Comparison of ENCODE assay signal across 31 cellular contexts in genomic region chr5:36605241-36605640, GRCh38. TPM values are rescaled to one million over a fixed set of nuclear protein-coding genes. Genes with fewer than 3 reads are reported as not detected.
DNase-seq lines count a peak whose midpoint lies in the region; ATAC-seq, FAIRE-seq and TF ChIP-seq lines count a peak whose summit lies in the region.
"Had no signal": no experiment of that assay in that cellular context is flagged by ENCODE, and none has a peak within 500 bp of the region (broad histone marks: within the 10 kb centered on the region; RNA-seq: fewer than 3 reads in every experiment).

No MANE protein-coding gene starts in this region.

- peaks cover 6% of the 10 kb centered on the region for H3K4me1 ChIP-seq in endothelial cell of umbilical vein (ENCODE audit: control insufficient read depth, extremely low read depth, insufficient read depth, low read length)

- H3K4me3 Mint-ChIP-seq in stimulated activated naive CD8-positive, alpha-beta T cell treated with anti-CD3 and anti-CD28 coated beads, Interleukin-15, Interleukin-2, amounts not matched to agents 100 ng/mL and 50 ng/mL, for 24 hours, result peak overlapping the region; percentile 24
- H3K4me3 Mint-ChIP-seq in stimulated activated naive CD8-positive, alpha-beta T cell treated with anti-CD3 and anti-CD28 coated beads, Interleukin-15, amount 100 ng/mL, for 72 hours, result no peak overlapping the region
- peak overlapping the region; percentile 88 for H3K4me3 Mint-ChIP-seq in neural crest cell
- H3K4me3 Mint-ChIP-seq: natural killer cell treated with Interleukin-12 subunit alpha and Interleukin-12 subunit beta and Interleukin-15 and Interleukin-18, amount 100 ng/mL, for 72 hours had no signal

- ATAC-seq in stimulated activated naive CD8-positive, alpha-beta T cell treated with anti-CD3 and anti-CD28 coated beads, Interleukin-15, amount 100 ng/mL, for 72 hours, result no peak
- ATAC-seq in GM19397 (IDR thresholded peaks at IDR 0.05; ENCODE audit: unreplicated experiment), result no peak
- ATAC-seq: esophagus mucosa; natural killer cell treated with Interleukin-12 subunit alpha and Interleukin-12 subunit beta and Interleukin-15 and Interleukin-18, amount 100 ng/mL, for 72 hours; right cardiac atrium had no signal

- no peak overlapping the region for H2AFZ ChIP-seq in endothelial cell of umbilical vein (ENCODE audit: low read depth, low read length)

- H3K79me2 ChIP-seq in endothelial cell of umbilical vein (ENCODE audit: control insufficient read depth, insufficient read depth, low read length), result no peaks in the 10 kb centered on the region

- no peak for TF ChIP-seq CTCF in endothelial cell of umbilical vein (IDR thresholded peaks at IDR 0.05; ENCODE audit: extremely low read depth in 1 of 2, insufficient read depth in 1 of 2, low read depth in 1 of 2, low read length in 2 of 2)
- TF ChIP-seq CTCF in neural crest cell (conservative IDR thresholded peaks at IDR 0.05), result no peak

- H3K9me3 ChIP-seq in endothelial cell of umbilical vein (replicated peaks; ENCODE audit: control insufficient read depth, insufficient read depth, low read length), result no peaks in the 10 kb centered on the region
- H3K9me3 ChIP-seq: left lung, thoracic aorta had no signal

- H3K9me3 Mint-ChIP-seq in stimulated activated naive CD8-positive, alpha-beta T cell treated with anti-CD3 and anti-CD28 coated beads, Interleukin-15, Interleukin-2, amounts not matched to agents 100 ng/mL and 50 ng/mL, for 24 hours, result no peaks in the 10 kb centered on the region
- no peaks in the 10 kb centered on the region for H3K9me3 Mint-ChIP-seq in stimulated activated naive CD8-positive, alpha-beta T cell treated with anti-CD3 and anti-CD28 coated beads, Interleukin-15, amount 100 ng/mL, for 72 hours
- no peaks in the 10 kb centered on the region for H3K9me3 Mint-ChIP-seq in neural crest cell
- H3K9me3 Mint-ChIP-seq: activated CD4-positive, alpha-beta memory T cell treated with anti-CD3 and anti-CD28 coated beads for 36 hours; natural killer cell treated with Interleukin-12 subunit alpha and Interleukin-12 subunit beta and Interleukin-15 and Interleukin-18, amount 100 ng/mL, for 72 hours had no signal

- H3K4me2 ChIP-seq in endothelial cell of umbilical vein (ENCODE audit: insufficient read depth, low read length), result no peak overlapping the region

- H3K36me3 ChIP-seq in endothelial cell of umbilical vein (ENCODE audit: control insufficient read depth in 2 of 2, extremely low read depth in 1 of 2, insufficient read depth in 2 of 2, low read length in 2 of 2), result no peaks in the 10 kb centered on the region
- H3K36me3 ChIP-seq: left lung, thoracic aorta had no signal

- H4K20me1 ChIP-seq in endothelial cell of umbilical vein (replicated peaks; ENCODE audit: control insufficient read depth, extremely low read depth, insufficient read depth, low read length), result no peaks in the 10 kb centered on the region

- H3K9ac ChIP-seq in endothelial cell of umbilical vein (replicated peaks; ENCODE audit: extremely low read depth, insufficient read depth, low read length), result no peak overlapping the region

- intact Hi-C loops in endothelial cell of umbilical vein (cut with micrococcal nuclease), result loop anchor here (5.0 kb wide), 1 partner anchor 98 kb away; no protein-coding TSS in a partner anchor

- TF ChIP-seq POLR2A in endothelial cell of umbilical vein (IDR thresholded peaks at IDR 0.05; ENCODE audit: low read depth, low read length), result no peak

- no TSS peak for BruUV-seq in endothelial cell of umbilical vein (replicated peaks; lab: Mats Ljungman, UMichigan)

- POLR2A ChIA-PET in endothelial cell of umbilical vein (lab: Charles Lee), result no interaction called here

- FAIRE-seq in endothelial cell of umbilical vein (lab: Jason Lieb, UNC) (no peak), frontal cortex (lab: Jason Lieb, UNC) (no peak)
- FAIRE-seq: GM12892, TTC549 had no signal

- peaks cover 21% of the 10 kb centered on the region for H3K4me1 Mint-ChIP-seq in stimulated activated naive CD8-positive, alpha-beta T cell treated with anti-CD3 and anti-CD28 coated beads, Interleukin-15, Interleukin-2, amounts not matched to agents 100 ng/mL and 50 ng/mL, for 24 hours (ENCODE audit: low read depth)
- H3K4me1 Mint-ChIP-seq in stimulated activated naive CD8-positive, alpha-beta T cell treated with anti-CD3 and anti-CD28 coated beads, Interleukin-15, amount 100 ng/mL, for 72 hours, result peaks cover 16% of the 10 kb centered on the region
- H3K4me1 Mint-ChIP-seq in neural crest cell, result peaks cover 46% of the 10 kb centered on the region

- H3K27me3 Mint-ChIP-seq in stimulated activated naive CD8-positive, alpha-beta T cell treated with anti-CD3 and anti-CD28 coated beads, Interleukin-15, Interleukin-2, amounts not matched to agents 100 ng/mL and 50 ng/mL, for 24 hours, result peaks cover 63% of the 10 kb centered on the region
- peaks cover 46% of the 10 kb centered on the region for H3K27me3 Mint-ChIP-seq in stimulated activated naive CD8-positive, alpha-beta T cell treated with anti-CD3 and anti-CD28 coated beads, Interleukin-15, amount 100 ng/mL, for 72 hours
- H3K27me3 Mint-ChIP-seq in neural crest cell (ENCODE audit: low read depth), result no peaks in the 10 kb centered on the region

- dilution Hi-C loops in endothelial cell of umbilical vein (cut with MboI; ENCODE audit: extremely low pct_ligation_motif_present, low sequenced_read_pairs), result no loop called here

- no peaks in the 10 kb centered on the region for H3K36me3 Mint-ChIP-seq in stimulated activated naive CD8-positive, alpha-beta T cell treated with anti-CD3 and anti-CD28 coated beads, Interleukin-15, Interleukin-2, amounts not matched to agents 100 ng/mL and 50 ng/mL, for 24 hours (ENCODE audit: low read depth)
- peaks cover 2% of the 10 kb centered on the region for H3K36me3 Mint-ChIP-seq in neural crest cell (ENCODE audit: low read depth)
- H3K36me3 Mint-ChIP-seq: activated CD4-positive, alpha-beta memory T cell treated with anti-CD3 and anti-CD28 coated beads for 36 hours; CD4-positive, alpha-beta memory T cell; natural killer cell treated with Interleukin-12 subunit alpha and Interleukin-12 subunit beta and Interleukin-15 and Interleukin-18, amount 100 ng/mL, for 72 hours had no signal

- no peak overlapping the region for H3K27ac ChIP-seq in endothelial cell of umbilical vein (ENCODE audit: insufficient read depth, low read depth, low read length)
- H3K27ac ChIP-seq: thoracic aorta had no signal

- no peak overlapping the region for H3K4me3 ChIP-seq in endothelial cell of umbilical vein (replicated peaks in 1 of 3; ENCODE audit: insufficient read depth in 1 of 3, low read depth in 1 of 3, low read length in 3 of 3)

- CTCF ChIA-PET in endothelial cell of umbilical vein (lab: Charles Lee), result interaction anchor here (0.8 to 2.9 kb wide), 3 partner anchors 24 to 113 kb away, joined by 3 to 7 read pairs (median 3); no protein-coding TSS in a partner anchor

- DNase-seq in stimulated activated naive CD8-positive, alpha-beta T cell treated with anti-CD3 and anti-CD28 coated beads, Interleukin-15, amount 100 ng/mL, for 72 hours, result no peak
- DNase-seq in endothelial cell of umbilical vein (ENCODE audit: low read depth, low spot score) (no peak), neural crest cell (ENCODE audit: low read depth, low spot score) (no peak), GDM1 (lab: John Stamatoyannopoulos, UW) (no peak), frontal cortex (ENCODE audit: low spot score in 2 of 2) (no peak)
- DNase-seq in activated effector memory CD4-positive, alpha-beta T cell treated with anti-CD3 and anti-CD28 coated beads, Interleukin-2, amount 50 U/mL, for 16 hours, result no peak
- DNase-seq: 8988T; activated CD4-positive, alpha-beta memory T cell treated with anti-CD3 and anti-CD28 coated beads for 36 hours; activated CD4-positive, CD25-positive, alpha-beta regulatory T cell treated with anti-CD3 and anti-CD28 coated beads, Interleukin-2, amount 50 U/mL, for 72 hours; activated CD8-positive, alpha-beta memory T cell treated with anti-CD3 and anti-CD28 coated beads, Interleukin-2, amount 50 U/mL, for 4 hours; activated effector memory CD4-positive, alpha-beta T cell treated with Interleukin-2 at 50 U/mL for 16 hours; AML-193; CD4-positive, alpha-beta memory T cell; effector memory CD4-positive, alpha-beta T cell; EL; H7; Kasumi-1; left lung; MV-4-11; NCI-H1436 treated with DMSO at 0.1 percent for 48 hours; right cardiac atrium; stimulated activated CD4-positive, alpha-beta T cell treated with anti-CD3 and anti-CD28 coated beads, Interleukin-12 subunit alpha, Interleukin-12 subunit beta, amount 100 ng/mL, for 4 hours; stimulated activated CD4-positive, alpha-beta T cell treated with anti-CD3 and anti-CD28 coated beads, Interleukin-4, amount 100 ng/mL, for 1 hour had no signal

- H3K9me1 ChIP-seq in endothelial cell of umbilical vein (replicated peaks; ENCODE audit: control insufficient read depth, extremely low read depth, insufficient read depth, low read length), result no peaks in the 10 kb centered on the region

- peaks cover 15 to 38% of the 10 kb centered on the region in 2 experiments for H3K27me3 ChIP-seq in endothelial cell of umbilical vein (ENCODE audit: control insufficient read depth in 2 of 2, insufficient read depth in 2 of 2, low read length in 2 of 2)

- no peak overlapping the region for H3K27ac Mint-ChIP-seq in stimulated activated naive CD8-positive, alpha-beta T cell treated with anti-CD3 and anti-CD28 coated beads, Interleukin-15, Interleukin-2, amounts not matched to agents 100 ng/mL and 50 ng/mL, for 24 hours
- no peak overlapping the region for H3K27ac Mint-ChIP-seq in stimulated activated naive CD8-positive, alpha-beta T cell treated with anti-CD3 and anti-CD28 coated beads, Interleukin-15, amount 100 ng/mL, for 72 hours
- H3K27ac Mint-ChIP-seq in neural crest cell (ENCODE audit: unreplicated experiment), result no peak overlapping the region
- H3K27ac Mint-ChIP-seq: activated CD4-positive, alpha-beta memory T cell treated with anti-CD3 and anti-CD28 coated beads for 36 hours; CD4-positive, alpha-beta memory T cell; natural killer cell treated with Interleukin-12 subunit alpha and Interleukin-12 subunit beta and Interleukin-15 and Interleukin-18, amount 100 ng/mL, for 72 hours had no signal

TF ChIP-seq in endothelial cell of umbilical vein, 7 proteins besides CTCF, POLR2A, EP300 and RAD21:
- TF ChIP-seq JUN (IDR thresholded peaks at IDR 0.05; ENCODE audit: borderline replicate concordance, insufficient read depth, insufficient read length, low read depth) (no peak), EZH2 (IDR thresholded peaks at IDR 0.05; ENCODE audit: borderline replicate concordance, low read depth, low read length, severe bottlenecking) (peak; percentile 10)

RNA-seq across cellular contexts. Expression of gene SLC1A3, which starts 1.2 kb away (rescaled TPM):
- total RNA-seq in endothelial cell of umbilical vein (0.44 TPM in 1 of 2 replicates, not detected in the other), neural crest cell (24.4 and 26.5 TPM in 2 replicates), frontal cortex (161 TPM)
- polyA plus RNA-seq in endothelial cell of umbilical vein, result 0.13 and 0.36 TPM in 2 replicates
- polyA plus RNA-seq in endothelial cell of umbilical vein (2011; cell fraction: cytosol; rRNA removed), result 0.10 and 0.27 TPM in 2 replicates
- 0.68 and 1.1 TPM in 2 replicates for polyA plus RNA-seq in endothelial cell of umbilical vein (2011; cell fraction: nucleus; rRNA removed)
- not detected in 2 replicates for polyA plus RNA-seq in endothelial cell of umbilical vein (2012)
- 0.41 and 1.1 TPM in 2 replicates for polyA minus RNA-seq in endothelial cell of umbilical vein
- polyA minus RNA-seq in endothelial cell of umbilical vein (2011; cell fraction: cytosol; rRNA and poly(A)+ RNA removed), result 46.0 TPM
- polyA minus RNA-seq in endothelial cell of umbilical vein (2011; cell fraction: nucleus; rRNA and poly(A)+ RNA removed), result 1.7 and 3.1 TPM in 2 replicates
- total RNA-seq: T-helper 1 cell treated with Interleukin-12 subunit alpha and Interleukin-12 subunit beta and Interleukin-4 antibody, amounts not matched to agents 30 ng/mL and 1 ng/mL, for 36 hours had no signal
- polyA plus RNA-seq: CD4-positive, alpha-beta memory T cell had no signal

Comparison
In these comparisons a context has a peak if more than half of its experiments do, and no peak if none do; other contexts are left out.
1. H3K4me3 Mint-ChIP-seq: peak in stimulated activated naive CD8-positive, alpha-beta T cell treated with anti-CD3 and anti-CD28 coated beads, Interleukin-15, Interleukin-2, amounts not matched to agents 100 ng/mL and 50 ng/mL, for 24 hours (single experiment) and neural crest cell (single experiment); none in stimulated activated naive CD8-positive, alpha-beta T cell treated with anti-CD3 and anti-CD28 coated beads, Interleukin-15, amount 100 ng/mL, for 72 hours (0 of 2).
2. RNA of gene SLC1A3, which starts 1.2 kb away (total RNA-seq): 161 TPM in frontal cortex (single experiment) and 24.4 to 26.5 TPM in neural crest cell; 0.44 TPM in endothelial cell of umbilical vein; every median in the first group is over 10 times any median in the second.